8 cellular contexts compared by ENCODE assay signal in the genomic region with DNA sequence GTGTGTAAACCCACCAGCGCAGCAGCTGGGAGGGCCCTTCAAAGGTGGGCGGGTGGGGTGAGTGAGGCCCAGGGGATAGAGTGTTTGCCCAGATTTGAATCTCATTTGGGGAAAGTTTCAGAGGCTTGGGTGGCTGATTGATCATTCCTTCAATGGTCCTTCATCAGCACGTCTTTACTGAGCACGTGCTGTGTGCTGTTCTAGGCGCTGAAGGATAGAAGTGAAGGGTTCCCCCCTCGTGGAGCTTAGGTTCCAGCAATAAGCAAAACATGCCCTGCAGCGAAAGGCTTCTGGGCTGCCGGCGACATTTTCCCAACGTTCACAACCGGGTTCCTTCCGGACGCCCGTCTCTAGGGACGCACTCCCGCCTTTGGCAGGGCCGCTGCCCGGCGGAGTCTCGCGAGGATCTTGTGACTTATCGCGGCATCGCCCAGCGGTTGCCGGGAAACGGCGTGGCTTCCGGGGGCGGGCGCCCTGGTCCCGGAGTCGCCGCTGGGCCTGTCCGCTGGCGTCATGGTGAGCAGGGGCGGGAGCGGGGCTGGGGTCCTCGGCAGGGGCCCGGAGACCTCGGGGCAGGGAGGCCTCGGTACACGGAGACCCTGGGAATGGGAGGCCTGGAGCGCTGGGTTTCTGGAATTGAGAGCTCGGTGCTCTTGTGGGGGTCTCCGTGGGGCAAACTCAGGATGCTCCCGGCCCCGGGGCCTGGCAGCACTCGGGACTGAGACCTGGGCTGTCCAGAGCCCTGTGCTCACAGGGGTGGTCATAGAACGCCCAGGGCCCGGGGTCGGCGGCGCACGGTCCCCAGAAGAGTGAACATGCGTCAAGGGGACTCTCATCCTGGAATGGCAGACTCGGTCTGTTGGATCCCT.
DNase-seq lines count a peak whose midpoint lies in the region; ATAC-seq and TF ChIP-seq lines count a peak whose summit lies in the region.

No MANE protein-coding gene starts in this region.

- peak overlapping the region; percentile 73 for H3K4me3 ChIP-seq in GM06990 (replicated peaks; ENCODE audit: low read depth, low read length)

- no peak for TF ChIP-seq CTCF in GM06990 (IDR thresholded peaks at IDR 0.05; ENCODE audit: insufficient read depth, low read length, poor library complexity, severe bottlenecking)

- peak; percentile 88 for DNase-seq in GM06990 (ENCODE audit: extremely low read depth, insufficient read length)
- DNase-seq in NCI-H2196 (lab: John Stamatoyannopoulos, UW; ENCODE audit: unreplicated experiment) = peak; percentile 85
- peak; percentile 48 for DNase-seq in activated CD4-positive, CD25-positive, alpha-beta regulatory T cell treated with anti-CD3 and anti-CD28 coated beads, Interleukin-2, amount 50 U/mL, for 16 hours (ENCODE audit: low read depth, low spot score)
- DNase-seq in cerebellar cortex (ENCODE audit: low spot score) = peak; percentile 84
- peak; percentile 89 for DNase-seq in kidney tubule cell (ENCODE audit: low spot score)
- peak; percentile 39 to 59 for DNase-seq in stimulated activated CD4-positive, alpha-beta T cell treated with anti-CD3 and anti-CD28 coated beads, Interleukin-1b, Interleukin-23, amount 100 ng/mL, for 1 hour (ENCODE audit: low read depth in 2 of 2)
- no peak for DNase-seq in islet precursor cell

- ATAC-seq in HG02981 (IDR thresholded peaks at IDR 0.05; ENCODE audit: unreplicated experiment) = peak; percentile 61

- H3K36me3 ChIP-seq in GM06990 (ENCODE audit: control insufficient read depth, insufficient read depth, low read length) = no peaks in the 10 kb centered on the region

- no peaks in the 10 kb centered on the region; the same call in 1 of the 2 replicates for H3K27me3 ChIP-seq in GM06990 (replicated peaks; ENCODE audit: control insufficient read depth, insufficient read depth, low read length)
